16 cellular contexts compared by ENCODE assay signal in genomic region chr4:83392562-83392961, GRCh38. TPM values are rescaled to one million over a fixed set of nuclear protein-coding genes. Genes with fewer than 3 reads are reported as not detected.
A peak's percentile ranks its signal among the peaks of the same experiment; 100 is the strongest.
DNase-seq lines count a peak whose midpoint lies in the region; ATAC-seq and TF ChIP-seq lines count a peak whose summit lies in the region.
"Had no signal": no experiment of that assay in that cellular context is flagged by ENCODE, and none has a peak within 500 bp of the region (broad histone marks: within the 10 kb centered on the region; RNA-seq: fewer than 3 reads in every experiment).

No MANE protein-coding gene starts in this region.

- no peak for TF ChIP-seq CTCF in Caco-2 (IDR thresholded peaks at IDR 0.05; ENCODE audit: insufficient read depth in 1 of 2, low read depth in 1 of 2, low read length in 1 of 2, severe bottlenecking in 1 of 2, unreplicated experiment in 1 of 2)
- TF ChIP-seq CTCF in esophagus muscularis mucosa (IDR thresholded peaks at IDR 0.05) = no peak

- no peak overlapping the region for H3K27ac ChIP-seq in esophagus muscularis mucosa (replicated peaks in 1 of 4)

- TF ChIP-seq POLR2A in esophagus muscularis mucosa (IDR thresholded peaks at IDR 0.05; ENCODE audit: low read depth) = no peak

- H3K9me3 ChIP-seq in Caco-2 (no peaks in the 10 kb centered on the region), esophagus muscularis mucosa (no peaks in the 10 kb centered on the region)

- peak; percentile 18 to 45 for DNase-seq in Caco-2
- DNase-seq in ELF-1 (ENCODE audit: low read depth, low spot score) = peak; percentile 13
- peak; percentile 5 for DNase-seq in RPMI7951 (ENCODE audit: low read depth)
- DNase-seq in esophagus muscularis mucosa (ENCODE audit: extremely low spot score) = peak; percentile 50
- DNase-seq in DMS79 (lab: John Stamatoyannopoulos, UW) = no peak
- DNase-seq in DMS153 treated with DMSO at 0.1 percent for 48 hours (lab: John Stamatoyannopoulos, UW; ENCODE audit: unreplicated experiment) = no peak
- DNase-seq: C1 segment of cervical spinal cord; CD4-positive, alpha-beta memory T cell; COR-L47; DMS153; DMS79 treated with DMSO at 0.1 percent for 48 hours; H9 had no signal

- H3K9me3 Mint-ChIP-seq in Caco-2 (ENCODE audit: unreplicated experiment) = no peaks in the 10 kb centered on the region

- no peaks in the 10 kb centered on the region for H3K36me3 ChIP-seq in Caco-2 (ENCODE audit: control insufficient read depth, insufficient read depth, low read length)
- peaks cover 0 to under 1% (median under 1%) of the 10 kb centered on the region in 4 donors for H3K36me3 ChIP-seq in esophagus muscularis mucosa

- H3K36me3 Mint-ChIP-seq in Caco-2 (ENCODE audit: insufficient read depth, unreplicated experiment) = no peaks in the 10 kb centered on the region

- TF ChIP-seq EP300 in esophagus muscularis mucosa (IDR thresholded peaks at IDR 0.05) = no peak

- no peaks in the 10 kb centered on the region for H3K27me3 ChIP-seq in Caco-2 (replicated peaks; ENCODE audit: control insufficient read depth, insufficient read depth, low read length)
- H3K27me3 ChIP-seq in esophagus muscularis mucosa = no peaks in the 10 kb centered on the region

- no peaks in the 10 kb centered on the region for H3K4me1 Mint-ChIP-seq in Caco-2 (ENCODE audit: low read depth, unreplicated experiment)

- CTCF ChIA-PET in Caco-2 (lab: Charles Lee) = no interaction called here

- WGBS in esophagus muscularis mucosa = 82% methylated on average over 2 of the region's 2 CpGs

- no peak overlapping the region for H3K4me3 Mint-ChIP-seq in Caco-2 (ENCODE audit: unreplicated experiment)
- H3K4me3 Mint-ChIP-seq: CD4-positive, alpha-beta memory T cell; GM23338; H9 had no signal

- no peak overlapping the region for H3K27ac Mint-ChIP-seq in Caco-2 (ENCODE audit: unreplicated experiment)
- H3K27ac Mint-ChIP-seq: CD4-positive, alpha-beta memory T cell; GM23338; H9 had no signal

- ATAC-seq in HG02571 (IDR thresholded peaks at IDR 0.05; ENCODE audit: unreplicated experiment) = no peak
- ATAC-seq: GM12878, GM23338, HCT116 had no signal

- H3K27me3 Mint-ChIP-seq in Caco-2 (ENCODE audit: insufficient read depth, unreplicated experiment) = no peaks in the 10 kb centered on the region
- H3K27me3 Mint-ChIP-seq: CD4-positive, alpha-beta memory T cell had no signal

- POLR2A ChIA-PET in Caco-2 (lab: Charles Lee) = no interaction called here

- BruUV-seq in Caco-2 (replicated peaks; lab: Mats Ljungman, UMichigan) = no TSS peak

- H3K4me1 ChIP-seq in Caco-2 (peaks cover 10% of the 10 kb centered on the region; the same call in 1 of the 2 replicates), esophagus muscularis mucosa (peaks cover 0 to 11% (median 7%) of the 10 kb centered on the region in 4 donors)

- no peak overlapping the region for H3K4me3 ChIP-seq in Caco-2 (ENCODE audit: low read depth, low read length)
- H3K4me3 ChIP-seq in esophagus muscularis mucosa = no peak overlapping the region
- H3K4me3 ChIP-seq: GM12878, GM23338 had no signal

- intact Hi-C loops in Caco-2 (cut with micrococcal nuclease; ENCODE audit: unreplicated experiment) = no loop called here
- intact Hi-C loops in esophagus muscularis mucosa (cut with DNase I) = no loop called here

RNA-seq across cellular contexts. Expression of gene HPSE, which starts 57.9 kb away (rescaled TPM):
- total RNA-seq in Caco-2 (2022) = 3.1 and 3.9 TPM in 2 replicates
- total RNA-seq in RPMI7951 (2014; rRNA removed; shearing (Covaris generic)) = 0.48 and 0.59 TPM in 2 replicates
- 1 to 10 TPM in 1 of 4 donors, under 1 TPM in 3; 0.42 to 1.5 (median 0.88) TPM for total RNA-seq in esophagus muscularis mucosa

Comparison
In these comparisons a context has a peak if more than half of its experiments do, and no peak if none do; other contexts are left out.
1. DNase-seq: peak in Caco-2 (2 of 2), ELF-1 (single experiment), RPMI7951 (single experiment) and esophagus muscularis mucosa (single experiment); none in DMS79 (single experiment) and DMS153 treated with DMSO at 0.1 percent for 48 hours (single experiment).